ENCODE assay signal across 16 cellular contexts in genomic region chr15:52337961-52338535, GRCh38. TPM values are rescaled to one million over a fixed set of nuclear protein-coding genes. Genes with fewer than 3 reads are reported as not detected.
DNase-seq lines count a peak whose midpoint lies in the region; ATAC-seq and TF ChIP-seq lines count a peak whose summit lies in the region.
"Had no signal": no experiment of that assay in that cellular context is flagged by ENCODE, and none has a peak within 500 bp of the region (broad histone marks: within the 10 kb centered on the region; RNA-seq: fewer than 3 reads in every experiment).

No MANE protein-coding gene starts in this region.

- ATAC-seq in Right ventricle myocardium inferior (no peak), T-cell (replicated peaks in 1 of 4) (no peak), left ventricle myocardium superior (peak; percentile 43), HG02852 (IDR thresholded peaks at IDR 0.05; ENCODE audit: unreplicated experiment) (no peak)
- ATAC-seq: K562; stimulated activated naive CD8-positive, alpha-beta T cell treated with anti-CD3 and anti-CD28 coated beads, Interleukin-15, Interleukin-2, amounts not matched to agents 100 U/mL and 50 U/mL, for 24 hours had no signal

- peaks cover under 1 to 5% (median 1%) of the 10 kb centered on the region in 3 donors for H3K4me1 Mint-ChIP-seq in T-cell

- H3K36me3 ChIP-seq in cardiac muscle cell (no peaks in the 10 kb centered on the region), ascending aorta (peaks cover 0 to 16% of the 10 kb centered on the region in 2 donors)

- H3K4me3 ChIP-seq in cardiac muscle cell (no peak overlapping the region), ascending aorta (no peak overlapping the region)
- H3K4me3 ChIP-seq: K562, lung had no signal

- no peaks in the 10 kb centered on the region for H3K27me3 ChIP-seq in cardiac muscle cell
- no peaks in the 10 kb centered on the region for H3K27me3 ChIP-seq in ascending aorta

- H3K9me3 ChIP-seq in cardiac muscle cell (ENCODE audit: low read depth) (no peaks in the 10 kb centered on the region), ascending aorta (no peaks in the 10 kb centered on the region)

- H3K27ac ChIP-seq in cardiac muscle cell (peak overlapping the region; percentile 51), ascending aorta (no peak overlapping the region)

- DNase-seq in cardiac muscle cell (ENCODE audit: low read depth in 1 of 2, low spot score in 1 of 2) (peak; percentile 34 to 49), Right ventricle myocardium inferior (ENCODE audit: missing footprints) (no peak), T-cell (no peak), left ventricle myocardium superior (no peak), NCI-H2196 (lab: John Stamatoyannopoulos, UW; ENCODE audit: unreplicated experiment) (no peak), UCSD-AML1 (lab: John Stamatoyannopoulos, UW; ENCODE audit: unreplicated experiment) (no peak), ascending aorta (ENCODE audit: low spot score in 2 of 2) (no peak)
- DNase-seq: activated CD4-positive, alpha-beta T cell treated with anti-CD3 and anti-CD28 coated beads, Interleukin-2, amount 50 U/mL, for 4 hours; AML-193; DMS153; RPMI8226; stimulated activated naive CD8-positive, alpha-beta T cell treated with anti-CD3 and anti-CD28 coated beads, Interleukin-15, Interleukin-2, amounts not matched to agents 100 U/mL and 50 U/mL, for 24 hours; T-helper 9 cell had no signal

- CTCF ChIA-PET in T-cell (lab: Charles Lee): interaction anchor here in 1 of 2 donors (0.6 to 0.9 kb wide), 2 partner anchors 18 to 393 kb away, joined by 3 to 4 read pairs; no protein-coding TSS in a partner anchor

- no peaks in the 10 kb centered on the region for H3K27me3 Mint-ChIP-seq in T-cell

- no peak overlapping the region for H3K4me3 Mint-ChIP-seq in T-cell

- intact Hi-C loops in Right ventricle myocardium inferior (cut with DNase I) (no loop called here), left ventricle myocardium superior (cut with micrococcal nuclease) (no loop called here), ascending aorta (cut with DNase I) (loop anchor here (5.0 kb wide), 1 partner anchor 81 kb away; no protein-coding TSS in a partner anchor)

- H3K36me3 Mint-ChIP-seq in T-cell: peaks cover 24% of the 10 kb centered on the region

- H3K4me1 ChIP-seq in cardiac muscle cell (ENCODE audit: low read depth) (peaks cover 4% of the 10 kb centered on the region), ascending aorta (no peaks in the 10 kb centered on the region)

- POLR2A ChIA-PET in T-cell (lab: Charles Lee): no interaction called here

- H3K9me3 Mint-ChIP-seq in T-cell: no peaks in the 10 kb centered on the region

- H3K27ac Mint-ChIP-seq in T-cell: peak overlapping the region; percentile 28 to 46

- TF ChIP-seq CTCF in cardiac muscle cell (IDR thresholded peaks at IDR 0.05; ENCODE audit: low read depth, low read length): no peak
- TF ChIP-seq CTCF in ascending aorta (IDR thresholded peaks at IDR 0.05): no peak

RNA-seq across cellular contexts. Expression of gene MYO5C, which starts 42.4 kb away (rescaled TPM):
- total RNA-seq in cardiac muscle cell (3.7 and 8.5 TPM in 2 replicates), Right ventricle myocardium inferior (3.4 TPM), T-cell (under 1 TPM; 0.33 to 0.73 (median 0.53) TPM), left ventricle myocardium superior (2.1 TPM), ascending aorta (11.0 TPM)
- polyA plus RNA-seq in cardiac muscle cell: 1.0 and 2.9 TPM in 2 replicates

Comparison
In these comparisons a context has a peak if more than half of its experiments do, and no peak if none do; other contexts are left out.
1. DNase-seq: peak in cardiac muscle cell (2 of 2); none in Right ventricle myocardium inferior (single experiment), T-cell (0 of 34), left ventricle myocardium superior (single experiment), NCI-H2196 (single experiment), UCSD-AML1 (single experiment) and ascending aorta (0 of 2).